ENCODE assay signal across 8 cellular contexts in genomic region chr19:53537523-53538377, GRCh38. TPM values are rescaled to one million over a fixed set of nuclear protein-coding genes. Genes with fewer than 3 reads are reported as not detected.
DNase-seq lines count a peak whose midpoint lies in the region; ATAC-seq and TF ChIP-seq lines count a peak whose summit lies in the region.

ZNF331 (plus strand) TSS chr19:53538145; CDS start chr19:53569377, 31,232 bp downstream.

- DNase-seq in Caki2 (ENCODE audit: low read depth) (peak; percentile 82), caudate nucleus (lab: John Stamatoyannopoulos, UW) (peak in 59 of 61 donors; percentile 14 to 88 (median 73)), kidney epithelial cell (ENCODE audit: low read depth) (no peak), NCI-H2081 (lab: John Stamatoyannopoulos, UW) (no peak)
- peak; percentile 64 for DNase-seq in Jurkat, Clone E6-1 (ENCODE audit: low read depth, low spot score)
- DNase-seq in activated CD4-positive, CD25-positive, alpha-beta regulatory T cell (lab: John Stamatoyannopoulos, UW), result peak; percentile 71 to 81 (median 76)
- peak; percentile 81 to 82 for DNase-seq in stimulated activated CD4-positive, alpha-beta T cell treated with anti-CD3 and anti-CD28 coated beads, Interleukin-15, amount 100 ng/mL, for 48 hours (ENCODE audit: low read depth in 2 of 2)

- no peaks in the 10 kb centered on the region for H3K36me3 ChIP-seq in kidney epithelial cell (ENCODE audit: control insufficient read depth, insufficient read depth, low read length)

- H3K4me3 ChIP-seq in Jurkat, Clone E6-1 (ENCODE audit: low read length), result peak within 1 kb of the TSS; percentile 65
- H3K4me3 ChIP-seq in kidney epithelial cell (ENCODE audit: low read depth, low read length), result peak within 1 kb of the TSS; percentile 59

- peak; percentile 56 for ATAC-seq in GM21423 (IDR thresholded peaks at IDR 0.05; ENCODE audit: unreplicated experiment)

- H3K27ac ChIP-seq in caudate nucleus (ENCODE audit: low read depth, low read length), result peak within 1 kb of the TSS; percentile 83

- no peaks in the 10 kb centered on the region for H3K27me3 ChIP-seq in kidney epithelial cell (ENCODE audit: control insufficient read depth, insufficient read depth, low read length)

- peak; percentile 13 for TF ChIP-seq CTCF in kidney epithelial cell (IDR thresholded peaks at IDR 0.05; ENCODE audit: insufficient read depth, low read length, poor library complexity, severe bottlenecking)

- in situ Hi-C loops in Caki2 (cut with HindIII; ENCODE audit: low pct_unique_long_range_greater_than_20kb, low sequenced_read_pairs), result no loop called here

RNA-seq across cellular contexts. Expression of gene ZNF331, which starts in this region (rescaled TPM):
- 2.2 and 13.8 TPM in 2 replicates for total RNA-seq in Caki2 (2014; rRNA removed; shearing (Covaris generic); ENCODE audit: low replicate concordance)
- polyA plus RNA-seq in Jurkat, Clone E6-1 (2012; ENCODE audit: insufficient read depth, insufficient read length), result 6.0 TPM
- 4.2 and 5.8 TPM in 2 replicates for total RNA-seq in kidney epithelial cell

Comparison
In these comparisons a context has a peak if more than half of its experiments do, and no peak if none do; other contexts are left out.
1. DNase-seq: peak in Caki2 (single experiment), Jurkat, Clone E6-1 (single experiment), activated CD4-positive, CD25-positive, alpha-beta regulatory T cell (4 of 4), caudate nucleus (59 of 61) and stimulated activated CD4-positive, alpha-beta T cell treated with anti-CD3 and anti-CD28 coated beads, Interleukin-15, amount 100 ng/mL, for 48 hours (2 of 2); none in kidney epithelial cell (single experiment) and NCI-H2081 (0 of 2).